6 cellular contexts compared by ENCODE assay signal in the genomic region with DNA sequence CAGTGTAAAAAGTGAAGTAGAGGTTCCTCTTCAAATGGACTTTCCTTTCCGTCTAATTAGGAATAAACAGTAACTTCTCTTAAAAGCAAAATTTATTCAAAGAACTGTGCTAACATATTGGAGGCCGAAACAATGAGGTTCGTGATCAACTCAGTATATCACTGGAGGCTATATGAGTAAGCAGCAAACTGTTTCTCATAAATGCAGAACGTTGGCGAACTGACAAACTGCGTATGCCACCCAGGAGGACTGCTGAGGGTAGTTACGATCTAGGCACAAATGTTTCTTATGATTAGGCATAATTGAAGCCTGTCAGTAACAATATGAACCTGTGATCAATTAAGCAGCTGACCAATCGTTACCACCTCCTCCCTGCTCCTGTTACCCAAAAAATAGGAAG. TPM values are rescaled to one million over a fixed set of nuclear protein-coding genes. Genes with fewer than 3 reads are reported as not detected.
DNase-seq lines count a peak whose midpoint lies in the region; FAIRE-seq and TF ChIP-seq lines count a peak whose summit lies in the region.
"Not testable (repeated sequence)": the region's sequence is repeated elsewhere in the genome, so short reads cannot be mapped to it uniquely, and the experiment has no call there.

No MANE protein-coding gene starts in this region.

- not testable (repeated sequence) for H3K18ac ChIP-seq in H1 (ENCODE audit: extremely low read depth, low read length)

- not testable (repeated sequence) for H3K4me3 ChIP-seq in H1 (ENCODE audit: extremely low read depth in 1 of 4, insufficient read depth in 2 of 4, low read depth in 3 of 4, low read length in 4 of 4); esophagus (ENCODE audit: low read depth in 1 of 2, low read length in 2 of 2)

- H2BK12ac ChIP-seq in H1 (ENCODE audit: low read depth, low read length), result peak overlapping the region; percentile 64; the same call in 1 of the 2 replicates

- not testable (repeated sequence) for H3K27me3 ChIP-seq in H1 (replicated peaks in 1 of 4; ENCODE audit: control insufficient read depth in 3 of 4, extremely low read depth in 1 of 4, insufficient read depth in 3 of 4, low read length in 3 of 4); esophagus (ENCODE audit: control insufficient read depth in 1 of 2, insufficient read depth in 2 of 2, low read length in 2 of 2)

- not testable (repeated sequence) for TF ChIP-seq POLR2A in H1 (IDR thresholded peaks at IDR 0.05; ENCODE audit: control extremely low read depth in 1 of 2, low read depth in 2 of 2, low read length in 2 of 2)

- peaks cover 0 to 10% (median 8%) of the 10 kb centered on the region in 4 experiments; a peak in 4 of 7 replicates for H3K4me1 ChIP-seq in H1 (replicated peaks in 1 of 4; ENCODE audit: control insufficient read depth in 3 of 4, insufficient read depth in 4 of 4, low read length in 3 of 4)
- not testable (repeated sequence) for H3K4me1 ChIP-seq in esophagus (ENCODE audit: control insufficient read depth in 2 of 2, insufficient read depth in 2 of 2, low read length in 1 of 2)

- not testable (repeated sequence) for H3K79me1 ChIP-seq in H1 (ENCODE audit: low read depth, low read length)

- H3K4me2 ChIP-seq in H1 (ENCODE audit: insufficient read depth in 1 of 2, low read depth in 2 of 2, low read length in 2 of 2), result not testable (repeated sequence)

- POLR2A ChIA-PET in RWPE1 (lab: Yijun Ruan, JAX; ENCODE audit: low non-redundant PET), result not testable (repeated sequence)
- POLR2A ChIA-PET in H1 (lab: Charles Lee; ENCODE audit: partially characterized antibody), result interaction anchor here (1.3 to 2.6 kb wide), 3 partner anchors 11 to 49 kb away, joined by 3 to 10 read pairs (median 9); no protein-coding TSS in a partner anchor

- not testable (repeated sequence) for H4K5ac ChIP-seq in H1 (ENCODE audit: insufficient read length, low read depth, low read length)

- H4K20me1 ChIP-seq in H1 (replicated peaks in 1 of 2; ENCODE audit: control insufficient read depth in 1 of 2, insufficient read depth in 2 of 2, low read length in 2 of 2), result not testable (repeated sequence)

- CTCF ChIA-PET in RWPE1 (lab: Yijun Ruan, JAX), result not testable (repeated sequence)
- CTCF ChIA-PET in H1 (lab: Charles Lee; ENCODE audit: partially characterized antibody), result interaction anchor here (0.9 to 1.7 kb wide), 2 partner anchors 18 to 108 kb away, joined by 3 to 5 read pairs; no protein-coding TSS in a partner anchor

- 89% methylated on average over 8 of the region's 8 CpGs; no CpG with 5 or more reads in 1 of the 2 experiments for WGBS in H1 (ENCODE audit: extremely low coverage in 1 of 2, insufficient coverage in 1 of 2, insufficient read length in 1 of 2, insufficient replicate concordance in 2 of 2, low coverage in 1 of 2, low lambda C conversion rate in 2 of 2, missing lambda C conversion rate in 1 of 2), 2 experiments
- WGBS in esophagus, 2 donors, result 56 to 70% methylated on average over 8 of the region's 8 CpGs

- not testable (repeated sequence) for H3K36me3 ChIP-seq in H1 (ENCODE audit: control insufficient read depth in 2 of 4, insufficient read depth in 4 of 4, low read length in 3 of 4); esophagus (ENCODE audit: control insufficient read depth in 2 of 2, insufficient read depth in 2 of 2, low read length in 1 of 2)

- TF ChIP-seq CTCF in RWPE1 (conservative IDR thresholded peaks at IDR 0.05; ENCODE audit: low read depth); H1 (IDR thresholded peaks at IDR 0.05; ENCODE audit: control extremely low read depth in 1 of 3, insufficient read depth in 1 of 3, low read depth in 1 of 3, low read length in 3 of 3): not testable (repeated sequence)

- peaks cover 0 to 23% of the 10 kb centered on the region in 2 experiments; a peak in 2 of 4 replicates for H3K79me2 ChIP-seq in H1 (ENCODE audit: control insufficient read depth in 1 of 2, insufficient read depth in 2 of 2, low read length in 2 of 2)

- not testable (repeated sequence) for H3K14ac ChIP-seq in H1 (ENCODE audit: insufficient read length)

- H3K9me3 ChIP-seq in H1 (ENCODE audit: insufficient read depth in 2 of 2, low read depth in 1 of 2, low read length in 1 of 2); esophagus (ENCODE audit: control insufficient read depth in 2 of 2, insufficient read depth in 1 of 2, low read depth in 1 of 2, low read length in 1 of 2): not testable (repeated sequence)

- H3K27ac ChIP-seq in RWPE1; H1 (ENCODE audit: low read depth, low read length): not testable (repeated sequence)
- peak overlapping the region; percentile 47 to 60 for H3K27ac ChIP-seq in esophagus (ENCODE audit: low read depth in 2 of 2, low read length in 1 of 2)

- not testable (repeated sequence) for H2BK5ac ChIP-seq in H1 (ENCODE audit: low read depth, low read length)

- not testable (repeated sequence) for H2AK5ac ChIP-seq in H1 (ENCODE audit: low read depth, low read length)

- not testable (repeated sequence) for H3K4ac ChIP-seq in H1 (replicated peaks; ENCODE audit: insufficient read length, low read depth, low read length)

- not testable (repeated sequence) for H2AFZ ChIP-seq in H1 (ENCODE audit: low read length)

- TF ChIP-seq EP300 in H1 (IDR thresholded peaks at IDR 0.05; ENCODE audit: borderline replicate concordance in 1 of 2, low read depth in 2 of 2, low read length in 2 of 2), result not testable (repeated sequence)

- H3K56ac ChIP-seq in H1 (replicated peaks; ENCODE audit: insufficient read length, low read depth, low read length), result not testable (repeated sequence)

- H3K23ac ChIP-seq in H1 (ENCODE audit: insufficient read length), result not testable (repeated sequence)

- not testable (repeated sequence) for H3K9ac ChIP-seq in H1 (replicated peaks in 1 of 4; ENCODE audit: extremely low read depth in 1 of 4, low read depth in 3 of 4, low read length in 3 of 4)

- not testable (repeated sequence) for H2BK120ac ChIP-seq in H1 (replicated peaks; ENCODE audit: low read depth, low read length)

- FAIRE-seq in H1 (lab: Jason Lieb, UNC), result not testable (repeated sequence)

- H2BK20ac ChIP-seq in H1 (ENCODE audit: low read length), result not testable (repeated sequence)

- DNase-seq in EH (ENCODE audit: low read depth), result peak; percentile 72
- DNase-seq in M059J (ENCODE audit: low read depth), result peak; percentile 80
- DNase-seq in RWPE1 (ENCODE audit: low spot score), result peak; percentile 9
- not testable (repeated sequence) for DNase-seq in H1 (ENCODE audit: low read depth in 1 of 2, low spot score in 2 of 2)
- peak; percentile 88 for DNase-seq in foreskin melanocyte

- not testable (repeated sequence) for H2BK15ac ChIP-seq in H1 (ENCODE audit: low read length)

- TF ChIP-seq RAD21 in H1 (IDR thresholded peaks at IDR 0.05 in 1 of 2, conservative IDR thresholded peaks at IDR 0.05 in 1 of 2; ENCODE audit: low read depth in 2 of 2, low read length in 2 of 2), result not testable (repeated sequence)

- H4K91ac ChIP-seq in H1 (replicated peaks; ENCODE audit: insufficient read length, low read length), result not testable (repeated sequence)

- H3K23me2 ChIP-seq in H1 (ENCODE audit: low read depth, low read length), result not testable (repeated sequence)

- H4K8ac ChIP-seq in H1 (ENCODE audit: extremely low read depth, insufficient read depth, low read length), result not testable (repeated sequence)

RNA-seq across cellular contexts. Expression of a gene that starts 2.3 kb away (rescaled TPM):
- 55.1 and 65.1 TPM in 2 replicates for total RNA-seq in M059J (2014; rRNA removed; shearing (Covaris generic))
- total RNA-seq in H1 (2021; fragmentation: NEBNext Ultra II Directional; extraction: Animal tissue kit (Norgen Biotek cat#: 25700)), result 40.0 and 41.7 TPM in 2 replicates
- polyA plus RNA-seq in H1 (2011; rRNA removed) (10.3 and 14.3 TPM in 2 replicates), esophagus (10 to 100 TPM; 42.5 to 49.7 TPM)
- polyA plus RNA-seq in H1 (2011; cell fraction: cytosol; rRNA removed), result 29.1 TPM
- polyA plus RNA-seq in H1 (2011; cell fraction: nucleus; rRNA removed), result 5.7 TPM
- 41.5 to 81.6 TPM (median 51.1 TPM) in 4 replicates for polyA plus RNA-seq in H1 (2012, experiment 1 of 2)
- 4.4 TPM for polyA plus RNA-seq in H1 (2012, experiment 2 of 2)
- 29.6 TPM for polyA plus RNA-seq in H1 (2013, experiment 1 of 2)
- polyA plus RNA-seq in H1 (2013, experiment 2 of 2), result 30.3 TPM
- polyA minus RNA-seq in H1 (2011; rRNA and poly(A)+ RNA removed), result 16.2 and 30.2 TPM in 2 replicates
- 13.4 TPM for polyA minus RNA-seq in H1 (2011; cell fraction: cytosol; rRNA and poly(A)+ RNA removed)
- 35.6 TPM for polyA minus RNA-seq in H1 (2011; cell fraction: nucleus; rRNA and poly(A)+ RNA removed)
